ENCODE assay signal across 15 cellular contexts in the genomic region with DNA sequence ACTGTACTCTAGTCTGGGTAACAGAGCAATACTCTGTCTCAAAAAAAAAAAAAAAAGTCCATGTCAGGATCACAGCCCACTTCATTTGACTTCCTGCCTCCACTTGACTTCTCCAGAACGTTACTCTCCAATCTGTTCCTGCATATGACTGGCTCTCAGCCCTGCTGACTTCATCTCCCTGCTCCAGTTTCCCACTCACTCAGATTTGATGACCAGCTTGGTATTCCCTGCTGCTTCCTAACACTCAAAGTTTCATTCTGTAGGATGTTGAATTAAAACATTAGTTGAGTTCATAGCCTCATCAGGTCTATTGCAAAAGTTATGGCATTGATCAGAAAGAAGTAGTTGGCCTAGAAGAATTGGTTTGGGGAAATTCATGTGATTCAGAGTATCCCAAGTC. TPM values are rescaled to one million over a fixed set of nuclear protein-coding genes. Genes with fewer than 3 reads are reported as not detected.
DNase-seq lines count a peak whose midpoint lies in the region; ATAC-seq and TF ChIP-seq lines count a peak whose summit lies in the region.
"Had no signal": no experiment of that assay in that cellular context is flagged by ENCODE, and none has a peak within 500 bp of the region (broad histone marks: within the 10 kb centered on the region; RNA-seq: fewer than 3 reads in every experiment).

No MANE protein-coding gene starts in this region.

- no peak overlapping the region for H3K4me3 ChIP-seq in heart right ventricle

- DNase-seq in NCI-H510A treated with DMSO at 0.1 percent for 48 hours (lab: John Stamatoyannopoulos, UW) = peak; percentile 17
- no peak for DNase-seq in NCI-H510A (lab: John Stamatoyannopoulos, UW)
- no peak for DNase-seq in HFFc6
- peak; percentile 71 for DNase-seq in fibroblast of peridontal ligament (ENCODE audit: extremely low read depth)
- DNase-seq in ecto neural progenitor cell (ENCODE audit: low spot score) = no peak
- no peak for DNase-seq in heart right ventricle
- DNase-seq in medulla oblongata (ENCODE audit: extremely low spot score) = no peak
- DNase-seq: C1 segment of cervical spinal cord, DND-41, NCI-H1105, NCI-H1694 treated with DMSO at 0.1 percent for 48 hours, NCI-H2171, NCI-H774 had no signal

- peak overlapping the region; percentile 52 for H3K27ac Mint-ChIP-seq in HFFc6

- TF ChIP-seq CTCF in HFFc6 (IDR thresholded peaks at IDR 0.05) = no peak
- TF ChIP-seq CTCF in heart right ventricle (IDR thresholded peaks at IDR 0.05) = no peak

- WGBS in heart right ventricle, 2 donors = 6 to 22% methylated on average over 1 of the region's 1 CpG

- H3K4me1 Mint-ChIP-seq in HFFc6 (ENCODE audit: low read depth) = peaks cover 69% of the 10 kb centered on the region

- peak overlapping the region in 1 of 10 donors; percentile 37 for H3K27ac ChIP-seq in heart right ventricle

- no peak overlapping the region for H3K4me3 Mint-ChIP-seq in HFFc6

- no peaks in the 10 kb centered on the region for H3K27me3 ChIP-seq in heart right ventricle

- H3K9me3 Mint-ChIP-seq in HFFc6 = no peaks in the 10 kb centered on the region

- H3K9me3 ChIP-seq in heart right ventricle = no peaks in the 10 kb centered on the region

- no peaks in the 10 kb centered on the region; the same call in 1 of the 2 replicates for H3K27me3 Mint-ChIP-seq in HFFc6 (ENCODE audit: insufficient read depth)

- ATAC-seq in heart right ventricle = no peak
- ATAC-seq: HCT116, Right ventricle myocardium inferior had no signal

- intact Hi-C loops in heart right ventricle (cut with DNase I) = no loop called here

- no peaks in the 10 kb centered on the region for H3K36me3 ChIP-seq in heart right ventricle

- peaks cover 0 to 52% (median 0%) of the 10 kb centered on the region in 9 donors for H3K4me1 ChIP-seq in heart right ventricle

- no peaks in the 10 kb centered on the region for H3K36me3 Mint-ChIP-seq in HFFc6 (ENCODE audit: low read depth)

RNA-seq across cellular contexts. Expression of gene UGCG, which starts 52.3 kb away (rescaled TPM):
- 10 to 100 TPM; 45.5 to 82.3 (median 70.4) TPM for total RNA-seq in HFFc6 (2021; fragmentation: NEBNext Ultra II Directional; extraction: Animal tissue kit (Norgen Biotek cat#: 25700))
- 10 to 100 TPM; 11.1 to 42.6 (median 13.6) TPM for total RNA-seq in heart right ventricle
- polyA plus RNA-seq in heart right ventricle = 10 to 100 TPM; 11.2 to 15.7 TPM

Comparison
In these comparisons a context has a peak if more than half of its experiments do, and no peak if none do; other contexts are left out.
1. DNase-seq: peak in NCI-H510A treated with DMSO at 0.1 percent for 48 hours (single experiment) and fibroblast of peridontal ligament (single experiment); none in NCI-H510A (single experiment), HFFc6 (single experiment), ecto neural progenitor cell (single experiment), heart right ventricle (0 of 2) and medulla oblongata (single experiment).